In genomic region chr18:52348209-52348608, GRCh38 we compare ENCODE assay signal across 11 cellular contexts. TPM values are rescaled to one million over a fixed set of nuclear protein-coding genes. Genes with fewer than 3 reads are reported as not detected.
A peak's percentile ranks its signal among the peaks of the same experiment; 100 is the strongest.
DNase-seq lines count a peak whose midpoint lies in the region; ATAC-seq and TF ChIP-seq lines count a peak whose summit lies in the region.
"Had no signal": no experiment of that assay in that cellular context is flagged by ENCODE, and none has a peak within 500 bp of the region (broad histone marks: within the 10 kb centered on the region; RNA-seq: fewer than 3 reads in every experiment).

No MANE protein-coding gene starts in this region.

- H2AK5ac ChIP-seq in mesendoderm (ENCODE audit: low read length): no peak overlapping the region

- TF ChIP-seq EP300 in gastroesophageal sphincter (IDR thresholded peaks at IDR 0.05): no peak

- no peak overlapping the region for H3K9ac ChIP-seq in mesendoderm (ENCODE audit: low read length)

- H3K27ac ChIP-seq in WERI-Rb-1 (no peak overlapping the region), mesendoderm (ENCODE audit: low read depth, low read length) (no peak overlapping the region), aorta (ENCODE audit: low read depth in 1 of 2, low read length in 2 of 2) (no peak overlapping the region), gastroesophageal sphincter (no peak overlapping the region)
- H3K27ac ChIP-seq: adrenal gland, pancreas had no signal

- H3K9me3 ChIP-seq in WERI-Rb-1 (ENCODE audit: severe bottlenecking) (no peaks in the 10 kb centered on the region), aorta (ENCODE audit: control insufficient read depth, low read length) (no peaks in the 10 kb centered on the region), gastroesophageal sphincter (no peaks in the 10 kb centered on the region)
- H3K9me3 ChIP-seq: adrenal gland, pancreas had no signal

- H3K4me3 ChIP-seq in WERI-Rb-1 (ENCODE audit: low read depth, low read length) (no peak overlapping the region), mesendoderm (ENCODE audit: low read length) (no peak overlapping the region), aorta (ENCODE audit: low read length in 2 of 2) (no peak overlapping the region), gastroesophageal sphincter (no peak overlapping the region)
- H3K4me3 ChIP-seq: adrenal gland, pancreas had no signal

- TF ChIP-seq POLR2A in gastroesophageal sphincter (IDR thresholded peaks at IDR 0.05): no peak

- H3K4ac ChIP-seq in mesendoderm (ENCODE audit: low read depth, low read length): no peak overlapping the region

- no peaks in the 10 kb centered on the region for H3K79me2 ChIP-seq in mesendoderm (ENCODE audit: control insufficient read depth, insufficient read depth, low read length)

- no peak overlapping the region for H2BK120ac ChIP-seq in mesendoderm (ENCODE audit: low read depth, low read length)

- no peak overlapping the region for H2BK15ac ChIP-seq in mesendoderm (replicated peaks; ENCODE audit: low read depth)

- H3K23ac ChIP-seq in mesendoderm (ENCODE audit: low read length): no peak overlapping the region

- TF ChIP-seq CTCF in WERI-Rb-1 (IDR thresholded peaks at IDR 0.05; ENCODE audit: low read depth, low read length): peak; percentile 61
- TF ChIP-seq CTCF in gastroesophageal sphincter (IDR thresholded peaks at IDR 0.05): peak in 1 of 4 experiments; percentile 6

- no peak overlapping the region for H3K18ac ChIP-seq in mesendoderm (ENCODE audit: low read length)

- H3K27me3 ChIP-seq in WERI-Rb-1 (ENCODE audit: insufficient read depth, low read depth, severe bottlenecking) (no peaks in the 10 kb centered on the region), mesendoderm (ENCODE audit: insufficient read depth, low read length, poor library complexity) (no peaks in the 10 kb centered on the region), aorta (ENCODE audit: control insufficient read depth in 1 of 2, insufficient read depth in 2 of 2, low read length in 1 of 2) (peaks cover 0 to 2% of the 10 kb centered on the region in 2 donors), gastroesophageal sphincter (peaks cover 5% of the 10 kb centered on the region)
- H3K27me3 ChIP-seq: adrenal gland, pancreas had no signal

- H3K4me2 ChIP-seq in mesendoderm (ENCODE audit: low read length): no peak overlapping the region

- no peaks in the 10 kb centered on the region for H3K36me3 ChIP-seq in WERI-Rb-1
- H3K36me3 ChIP-seq in mesendoderm (ENCODE audit: control insufficient read depth, insufficient read depth, low read length): no peaks in the 10 kb centered on the region
- H3K36me3 ChIP-seq in aorta (ENCODE audit: control insufficient read depth in 1 of 2, insufficient read depth in 2 of 2, low read length in 1 of 2): no peaks in the 10 kb centered on the region
- no peaks in the 10 kb centered on the region for H3K36me3 ChIP-seq in gastroesophageal sphincter
- H3K36me3 ChIP-seq: adrenal gland, pancreas had no signal

- H2BK5ac ChIP-seq in mesendoderm (ENCODE audit: low read length): no peak overlapping the region

- no peak overlapping the region for H4K8ac ChIP-seq in mesendoderm (ENCODE audit: low read depth, low read length)

- DNase-seq in NCI-H2227 (lab: John Stamatoyannopoulos, UW; ENCODE audit: unreplicated experiment) (peak; percentile 18), NCI-H2227 treated with DMSO at 0.1 percent for 48 hours (lab: John Stamatoyannopoulos, UW) (no peak), WERI-Rb-1 (peak; percentile 50), mesendoderm (peak; percentile 74), aorta (no peak), DMS114 treated with DMSO at 0.1 percent for 48 hours (lab: John Stamatoyannopoulos, UW; ENCODE audit: unreplicated experiment) (no peak)
- DNase-seq: adrenal gland, NCI-H1436, pancreas had no signal

- no peaks in the 10 kb centered on the region for H3K4me1 ChIP-seq in mesendoderm (ENCODE audit: control insufficient read depth, low read depth, low read length)
- H3K4me1 ChIP-seq in aorta (ENCODE audit: control insufficient read depth in 1 of 2, insufficient read depth in 2 of 2, low read length in 2 of 2): no peaks in the 10 kb centered on the region
- peaks cover 0 to 3% (median 0%) of the 10 kb centered on the region in 3 donors for H3K4me1 ChIP-seq in gastroesophageal sphincter
- H3K4me1 ChIP-seq: adrenal gland, pancreas had no signal

- no peak overlapping the region for H3K56ac ChIP-seq in mesendoderm (ENCODE audit: low read length)

- intact Hi-C loops in aorta (cut with DNase I): no loop called here

- peak; percentile 57 for ATAC-seq in HG02884 (IDR thresholded peaks at IDR 0.05; ENCODE audit: unreplicated experiment)
- no peak for ATAC-seq in aorta (ENCODE audit: low FRiP score)
- ATAC-seq in gastroesophageal sphincter: no peak
- ATAC-seq: pancreas had no signal

- no peaks in the 10 kb centered on the region for H3K79me1 ChIP-seq in mesendoderm (ENCODE audit: low read length)

- H4K5ac ChIP-seq in mesendoderm (ENCODE audit: low read length): no peak overlapping the region

- no CpG with 5 or more reads among the region's 3 CpGs for WGBS in mesendoderm (ENCODE audit: extremely low coverage, insufficient coverage, low lambda C conversion rate)
- WGBS in aorta, 2 donors: 90 to 96% methylated on average over 3 of the region's 3 CpGs
- 76 to 86% methylated on average over 3 of the region's 3 CpGs for WGBS in gastroesophageal sphincter (ENCODE audit: low coverage in 1 of 2), 2 donors

RNA-seq across cellular contexts. Expression of gene DCC, which starts 8.2 kb away (rescaled TPM):
- polyA plus RNA-seq in mesendoderm (2013, experiment 1 of 2): 0.25 TPM
- 0.27 TPM for polyA plus RNA-seq in mesendoderm (2013, experiment 2 of 2)
- under 1 TPM in 1 of 2 donors, not detected in 1; 0.78 TPM for total RNA-seq in aorta
- polyA plus RNA-seq in aorta: not detected
- total RNA-seq in gastroesophageal sphincter: under 1 TPM in 3 of 4 donors, not detected in 1; 0.13 to 0.54 (median 0.47) TPM

Comparison
In these comparisons a context has a peak if more than half of its experiments do, and no peak if none do; other contexts are left out.
1. DNase-seq: peak in NCI-H2227 (single experiment), WERI-Rb-1 (single experiment) and mesendoderm (single experiment); none in NCI-H2227 treated with DMSO at 0.1 percent for 48 hours (single experiment), aorta (0 of 2) and DMS114 treated with DMSO at 0.1 percent for 48 hours (single experiment).